In genomic region chr10:97640174-97640867, GRCh38 we compare ENCODE assay signal across 8 cellular contexts. TPM values are rescaled to one million over a fixed set of nuclear protein-coding genes. Genes with fewer than 3 reads are reported as not detected.
DNase-seq lines count a peak whose midpoint lies in the region; ATAC-seq and TF ChIP-seq lines count a peak whose summit lies in the region.

Gene PI4K2A (plus strand): TSS chr10:97640671. CDS start chr10:97640743, 72 bp downstream.

- no peaks in the 10 kb centered on the region for H3K27me3 ChIP-seq in testis

- ATAC-seq in HG02642 (IDR thresholded peaks at IDR 0.05; ENCODE audit: poor library complexity, unreplicated experiment), result peak; percentile 99
- ATAC-seq in omental fat pad (ENCODE audit: low FRiP score), result peak; percentile 100

- no peaks in the 10 kb centered on the region for H3K27me3 Mint-ChIP-seq in activated naive CD4-positive, alpha-beta T cell treated with anti-CD3 and anti-CD28 coated beads, Interleukin-2, amount 50 U/mL, for 24 hours

- peaks cover 3% of the 10 kb centered on the region for H3K36me3 Mint-ChIP-seq in activated naive CD4-positive, alpha-beta T cell treated with anti-CD3 and anti-CD28 coated beads, Interleukin-2, amount 50 U/mL, for 24 hours

- 2% methylated on average over 21 to 28 of the region's 54 CpGs for WGBS in testis, 2 donors

- peak; percentile 38 for TF ChIP-seq POLR2A in GM10847 (IDR thresholded peaks at IDR 0.05; ENCODE audit: extremely low read depth, insufficient read length)
- TF ChIP-seq POLR2A in testis (IDR thresholded peaks at IDR 0.05), result peak; percentile 27

- H3K4me3 Mint-ChIP-seq in activated naive CD4-positive, alpha-beta T cell treated with anti-CD3 and anti-CD28 coated beads, Interleukin-2, amount 50 U/mL, for 24 hours, result peak within 1 kb of the TSS; percentile 97

- peak; percentile 93 for DNase-seq in NCI-H1105 (lab: John Stamatoyannopoulos, UW)
- DNase-seq in SKM-1 (lab: John Stamatoyannopoulos, UW; ENCODE audit: unreplicated experiment), result peak; percentile 98
- DNase-seq in glomerular visceral epithelial cell (ENCODE audit: extremely low spot score), result peak; percentile 100
- DNase-seq in omental fat pad (ENCODE audit: low spot score), result peak; percentile 97
- DNase-seq in testis, result peak; percentile 99

- intact Hi-C loops in testis (cut with DNase I; ENCODE audit: low total_unique reads), result no loop called here

- H3K9me3 ChIP-seq in testis, result no peaks in the 10 kb centered on the region

- H3K27ac Mint-ChIP-seq in activated naive CD4-positive, alpha-beta T cell treated with anti-CD3 and anti-CD28 coated beads, Interleukin-2, amount 50 U/mL, for 24 hours, result peak within 1 kb of the TSS; percentile 89

- H3K27ac ChIP-seq in testis, result peak within 1 kb of the TSS; percentile 57 to 87

- peak within 1 kb of the TSS; percentile 74 to 79 for H3K4me3 ChIP-seq in testis

- H3K4me1 Mint-ChIP-seq in activated naive CD4-positive, alpha-beta T cell treated with anti-CD3 and anti-CD28 coated beads, Interleukin-2, amount 50 U/mL, for 24 hours, result peaks cover 26% of the 10 kb centered on the region

- H3K36me3 ChIP-seq in testis (ENCODE audit: low read depth, missing control alignments), result no peaks in the 10 kb centered on the region

- TF ChIP-seq CTCF in omental fat pad (IDR thresholded peaks at IDR 0.05) (no peak), testis (IDR thresholded peaks at IDR 0.05) (no peak)

- no peaks in the 10 kb centered on the region for H3K9me3 Mint-ChIP-seq in activated naive CD4-positive, alpha-beta T cell treated with anti-CD3 and anti-CD28 coated beads, Interleukin-2, amount 50 U/mL, for 24 hours

- no peaks in the 10 kb centered on the region for H3K4me1 ChIP-seq in testis

RNA-seq across cellular contexts. Expression of gene PI4K2A, which starts in this region (rescaled TPM):
- 10 to 100 TPM; 11.7 to 33.9 (median 17.8) TPM for total RNA-seq in omental fat pad
- total RNA-seq in testis, result 10 to 100 TPM; 27.4 to 31.0 TPM
- 24.2 TPM for polyA plus RNA-seq in testis (ENCODE audit: insufficient read depth, low read depth, low replicate concordance)

Comparison
In these comparisons a context has a peak if more than half of its experiments do, and no peak if none do; other contexts are left out.
1. Peak in every context shown above with its lines: DNase-seq, ATAC-seq, H3K4me3 ChIP-seq and H3K27ac ChIP-seq.